8 cellular contexts compared by ENCODE assay signal in the genomic region with DNA sequence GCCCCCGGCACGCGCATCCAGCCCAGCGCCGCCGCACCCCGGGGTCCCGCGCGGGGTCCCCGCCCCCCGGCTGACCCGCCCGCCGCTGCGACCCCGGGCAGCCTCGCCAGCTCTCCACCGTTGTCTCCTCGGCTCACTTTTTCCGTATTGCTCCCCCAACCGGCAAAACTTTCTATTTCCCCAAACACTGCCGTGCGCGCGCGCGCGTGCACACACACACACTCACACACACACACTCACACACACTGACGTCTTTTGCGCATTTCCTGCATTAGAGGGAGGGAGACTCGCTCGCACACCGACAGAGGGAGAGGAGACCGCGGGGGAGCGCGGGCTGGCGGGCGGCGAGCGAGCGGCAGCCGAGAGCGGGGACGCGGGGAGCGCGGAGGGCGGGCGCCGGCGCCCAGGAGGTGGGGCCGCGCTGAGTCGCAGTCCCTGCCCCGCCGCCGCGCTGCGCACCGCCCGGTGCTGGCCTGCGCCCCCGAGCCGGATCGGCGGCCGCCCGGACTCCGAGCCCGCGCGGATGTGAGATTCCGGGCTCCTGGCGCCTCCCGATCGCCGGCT. TPM values are rescaled to one million over a fixed set of nuclear protein-coding genes. Genes with fewer than 3 reads are reported as not detected.
DNase-seq lines count a peak whose midpoint lies in the region; TF ChIP-seq lines count a peak whose summit lies in the region.

No MANE protein-coding gene starts in this region.

- TF ChIP-seq EP300 in transverse colon (IDR thresholded peaks at IDR 0.05; ENCODE audit: low read depth) = peak; percentile 74

- H3K27ac ChIP-seq in transverse colon = peak overlapping the region; percentile 97 to 100 (median 99)

- peak overlapping the region; percentile 100 for H3K27ac Mint-ChIP-seq in HFFc6

- H3K27me3 Mint-ChIP-seq in HFFc6 (ENCODE audit: insufficient read depth) = peaks cover 3% of the 10 kb centered on the region

- no peaks in the 10 kb centered on the region for H3K9me3 Mint-ChIP-seq in HFFc6

- peak overlapping the region; percentile 99 for H3K4me3 Mint-ChIP-seq in HFFc6

- H3K4me1 Mint-ChIP-seq in HFFc6 (ENCODE audit: low read depth) = peaks cover 32% of the 10 kb centered on the region

- H3K4me1 ChIP-seq in adipocyte (ENCODE audit: control insufficient read depth, insufficient read depth, low read length) (peaks cover 39% of the 10 kb centered on the region), transverse colon (peaks cover 15 to 41% (median 29%) of the 10 kb centered on the region in 4 donors)

- intact Hi-C loops in cardiac septum (cut with DNase I) (loop anchor here (2.0 kb wide), 1 partner anchor 128 kb away; no protein-coding TSS in a partner anchor), transverse colon (cut with DNase I; ENCODE audit: low total_unique reads) (loop anchor here (2.0 kb wide), 1 partner anchor 286 kb away; no protein-coding TSS in a partner anchor)

- no peaks in the 10 kb centered on the region for H3K9me3 ChIP-seq in adipocyte (ENCODE audit: control insufficient read depth, low read length)
- H3K9me3 ChIP-seq in transverse colon = no peaks in the 10 kb centered on the region

- WGBS in transverse colon (ENCODE audit: low coverage in 1 of 2), 2 donors = 1% methylated on average over 70 of the region's 79 CpGs; no CpG with 5 or more reads in 1 of the 2 donors

- peak; percentile 93 for TF ChIP-seq POLR2A in transverse colon (IDR thresholded peaks at IDR 0.05)

- no peaks in the 10 kb centered on the region for H3K36me3 Mint-ChIP-seq in HFFc6 (ENCODE audit: low read depth)

- TF ChIP-seq CTCF in GM12865 (IDR thresholded peaks at IDR 0.05; ENCODE audit: insufficient read depth, low read depth, low read length, missing control alignments) (peak; percentile 29), HFFc6 (IDR thresholded peaks at IDR 0.05) (peak; percentile 67), transverse colon (IDR thresholded peaks at IDR 0.05) (peak; percentile 16 to 76 (median 39))

- DNase-seq in GM12865 (ENCODE audit: low read depth) = peak; percentile 97
- DNase-seq in HFFc6 = peak; percentile 98
- peak; percentile 97 for DNase-seq in NAMALWA (ENCODE audit: low spot score)
- peak; percentile 84 to 92 for DNase-seq in SW 1271 (lab: John Stamatoyannopoulos, UW)
- peak; percentile 98 for DNase-seq in adipocyte (ENCODE audit: low read depth)
- peak; percentile 96 for DNase-seq in cardiac septum (ENCODE audit: low spot score)
- peak; percentile 97 for DNase-seq in pons (ENCODE audit: low spot score)
- peak; percentile 95 for DNase-seq in transverse colon

- H3K4me3 ChIP-seq in GM12865 (ENCODE audit: low read depth, low read length) (peak overlapping the region; percentile 75), adipocyte (ENCODE audit: low read length) (peak overlapping the region; percentile 92), transverse colon (peak overlapping the region; percentile 81 to 96 (median 90))

- no peaks in the 10 kb centered on the region for H3K36me3 ChIP-seq in adipocyte (ENCODE audit: control insufficient read depth, insufficient read depth, low read length, severe bottlenecking)
- H3K36me3 ChIP-seq in transverse colon = no peaks in the 10 kb centered on the region

- in situ Hi-C loops in transverse colon (cut with MboI; ENCODE audit: low pct_ligation_motif_present in 1 of 4, low pct_unique_long_range_greater_than_20kb in 1 of 4, low sequenced_read_pairs in 3 of 4) = no loop called here

- no peaks in the 10 kb centered on the region for H3K27me3 ChIP-seq in adipocyte (replicated peaks; ENCODE audit: control insufficient read depth, insufficient read depth, low read length)
- H3K27me3 ChIP-seq in transverse colon = no peaks in the 10 kb centered on the region

- peak overlapping the region; percentile 97 for H3K9ac ChIP-seq in adipocyte (ENCODE audit: low read length)

RNA-seq across cellular contexts. Expression of gene PRKCE, which starts 0.5 kb away (rescaled TPM):
- total RNA-seq in HFFc6 (2021; fragmentation: NEBNext Ultra II Directional; extraction: Animal tissue kit (Norgen Biotek cat#: 25700)) = 10 to 100 TPM; 10.8 to 13.7 (median 12.0) TPM
- total RNA-seq in cardiac septum (20.3 TPM), transverse colon (10 to 100 TPM in 3 of 4 donors, 1 to 10 TPM in 1; 8.6 to 20.6 (median 11.3) TPM)

RNA-seq across cellular contexts. Expression of gene SRBD1, which starts 39.9 kb away (rescaled TPM):
- 10 to 100 TPM in 5 of 6 experiments, 1 to 10 TPM in 1; 9.5 to 13.6 (median 12.4) TPM for total RNA-seq in HFFc6 (2021; fragmentation: NEBNext Ultra II Directional; extraction: Animal tissue kit (Norgen Biotek cat#: 25700))
- total RNA-seq in cardiac septum = 11.2 TPM
- 10 to 100 TPM; 13.5 to 36.2 (median 26.8) TPM for total RNA-seq in transverse colon

Comparison
In these comparisons a context has a peak if more than half of its experiments do, and no peak if none do; other contexts are left out.
1. Peak in every context shown above with its lines: DNase-seq, H3K4me3 ChIP-seq and H3K27ac ChIP-seq.